8 cellular contexts compared by ENCODE assay signal in the genomic region with DNA sequence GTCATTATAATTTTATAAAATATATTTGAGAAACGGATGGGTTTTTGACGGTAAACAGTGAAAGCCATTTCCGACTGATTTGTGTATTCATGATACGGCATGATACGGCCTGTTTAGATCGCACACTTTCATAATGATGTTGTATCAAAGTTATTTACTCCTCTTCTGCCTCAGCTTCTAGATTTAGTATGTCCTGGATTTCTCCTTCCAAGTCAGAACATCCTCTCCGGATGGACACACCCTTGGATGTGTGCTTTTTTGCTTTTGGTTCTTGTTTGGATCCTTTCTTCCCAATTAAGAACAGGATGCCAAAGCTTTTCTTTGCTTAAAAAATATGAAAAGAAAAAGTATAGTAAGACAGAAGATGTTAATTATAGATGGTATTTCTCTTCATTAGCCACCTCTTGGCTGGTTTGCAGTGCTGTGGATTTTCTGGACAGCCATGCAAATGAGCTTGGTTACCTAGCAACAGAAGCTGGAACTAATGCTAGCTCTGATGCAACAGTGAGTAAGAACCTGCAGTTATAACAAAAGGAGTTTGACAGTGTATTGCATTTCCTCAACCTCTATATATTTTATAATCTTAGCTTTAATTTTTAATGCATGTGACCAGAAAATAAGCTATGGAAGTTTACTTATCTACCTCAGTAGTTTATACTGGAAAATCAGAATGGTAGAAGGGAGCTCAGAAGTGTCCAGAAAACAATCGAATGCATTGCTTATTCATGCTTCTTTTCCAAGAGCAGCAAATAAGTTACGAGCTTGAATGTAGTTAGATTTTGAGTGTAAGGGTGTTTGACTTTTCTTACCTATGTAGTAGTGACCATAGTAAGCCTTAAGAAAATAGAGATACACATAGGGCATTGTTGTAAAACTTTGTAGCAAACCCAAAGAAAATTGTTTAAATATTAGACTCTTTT. TPM values are rescaled to one million over a fixed set of nuclear protein-coding genes. Genes with fewer than 3 reads are reported as not detected.
DNase-seq lines count a peak whose midpoint lies in the region; ATAC-seq and TF ChIP-seq lines count a peak whose summit lies in the region.

No MANE protein-coding gene starts in this region.

- DNase-seq in Daoy (ENCODE audit: low read depth) (peak; percentile 40), HFFc6 (peak; percentile 83), RWPE2 (ENCODE audit: low spot score) (no peak), foreskin keratinocyte (peak; percentile 46 to 75), NCI-H2029 (lab: John Stamatoyannopoulos, UW) (no peak), esophagus squamous epithelium (lab: John Stamatoyannopoulos, UW) (no peak)
- DNase-seq in stimulated activated naive CD8-positive, alpha-beta T cell treated with anti-CD3 and anti-CD28 coated beads, Interleukin-15, Interleukin-2, amounts not matched to agents 100 U/mL and 50 U/mL, for 24 hours, result peak; percentile 27
- DNase-seq in activated naive CD4-positive, alpha-beta T cell (lab: John Stamatoyannopoulos, UW), result no peak

- H3K27me3 ChIP-seq in RWPE2 (ENCODE audit: insufficient read depth, poor library complexity, severe bottlenecking) (no peaks in the 10 kb centered on the region), foreskin keratinocyte (no peaks in the 10 kb centered on the region), esophagus squamous epithelium (no peaks in the 10 kb centered on the region)

- peaks cover 8% of the 10 kb centered on the region for H3K4me1 ChIP-seq in RWPE2 (ENCODE audit: insufficient read depth, poor library complexity, severe bottlenecking)
- H3K4me1 ChIP-seq in foreskin keratinocyte, result peaks cover 11% of the 10 kb centered on the region
- peaks cover 0 to 47% (median 4%) of the 10 kb centered on the region in 3 donors for H3K4me1 ChIP-seq in esophagus squamous epithelium

- TF ChIP-seq POLR2A in esophagus squamous epithelium (IDR thresholded peaks at IDR 0.05), result no peak

- peak overlapping the region; percentile 74 for H3K27ac Mint-ChIP-seq in HFFc6

- H3K36me3 Mint-ChIP-seq in HFFc6 (ENCODE audit: low read depth), result peaks cover 29% of the 10 kb centered on the region

- H3K9me3 Mint-ChIP-seq in HFFc6, result peaks cover 12% of the 10 kb centered on the region

- H3K4me3 Mint-ChIP-seq in HFFc6, result no peak overlapping the region

- no peak for TF ChIP-seq CTCF in HFFc6 (IDR thresholded peaks at IDR 0.05)
- no peak for TF ChIP-seq CTCF in RWPE2 (IDR thresholded peaks at IDR 0.05; ENCODE audit: poor library complexity, severe bottlenecking)
- TF ChIP-seq CTCF in foreskin keratinocyte (conservative IDR thresholded peaks at IDR 0.05), result no peak
- TF ChIP-seq CTCF in esophagus squamous epithelium (IDR thresholded peaks at IDR 0.05), result no peak

- 85 to 86% methylated on average over 9 of the region's 9 CpGs for WGBS in esophagus squamous epithelium, 2 donors

- intact Hi-C loops in esophagus squamous epithelium (cut with DNase I), result no loop called here

- H3K27ac ChIP-seq in RWPE2 (ENCODE audit: poor library complexity, severe bottlenecking), result no peak overlapping the region
- H3K27ac ChIP-seq in foreskin keratinocyte, result no peak overlapping the region
- peak overlapping the region in 2 of 4 donors; percentile 34 to 44 for H3K27ac ChIP-seq in esophagus squamous epithelium

- no peaks in the 10 kb centered on the region; the same call in 1 of the 2 replicates for H3K27me3 Mint-ChIP-seq in HFFc6 (ENCODE audit: insufficient read depth)

- H3K36me3 ChIP-seq in RWPE2 (ENCODE audit: low read depth), result peaks cover 28% of the 10 kb centered on the region
- peaks cover 0 to 68% (median 0%) of the 10 kb centered on the region in 3 donors for H3K36me3 ChIP-seq in esophagus squamous epithelium

- H3K4me1 Mint-ChIP-seq in HFFc6 (ENCODE audit: low read depth), result peaks cover 17% of the 10 kb centered on the region

- no peak overlapping the region for H3K4me3 ChIP-seq in RWPE2 (ENCODE audit: severe bottlenecking)
- H3K4me3 ChIP-seq in esophagus squamous epithelium, result no peak overlapping the region

- ATAC-seq in RWPE2 (ENCODE audit: low read depth) (peak; percentile 71), foreskin keratinocyte (peak; percentile 97)
- ATAC-seq in stimulated activated naive CD8-positive, alpha-beta T cell treated with anti-CD3 and anti-CD28 coated beads, Interleukin-15, Interleukin-2, amounts not matched to agents 100 U/mL and 50 U/mL, for 24 hours, result peak; percentile 40

- no peaks in the 10 kb centered on the region for H3K9me3 ChIP-seq in RWPE2 (ENCODE audit: severe bottlenecking)
- peaks cover 0 to 18% (median 0%) of the 10 kb centered on the region in 3 donors for H3K9me3 ChIP-seq in esophagus squamous epithelium

RNA-seq across cellular contexts. Expression of gene RMND5A, which starts 27.9 kb away (rescaled TPM):
- 33.5 and 33.9 TPM in 2 replicates for total RNA-seq in Daoy (2014; rRNA removed; shearing (Covaris generic))
- total RNA-seq in HFFc6 (2021; fragmentation: NEBNext Ultra II Directional; extraction: Animal tissue kit (Norgen Biotek cat#: 25700)), result 10 to 100 TPM in 1 of 6 experiments, 1 to 10 TPM in 5; 5.5 to 10.7 (median 8.4) TPM
- total RNA-seq in foreskin keratinocyte (22.1 and 23.6 TPM in 2 replicates), esophagus squamous epithelium (10 to 100 TPM; 36.0 to 65.4 (median 48.7) TPM)
- polyA plus RNA-seq in foreskin keratinocyte, result 6.5 and 8.4 TPM in 2 replicates

RNA-seq across cellular contexts. Expression of gene CD8A, which starts 42.7 kb away (rescaled TPM):
- not detected in 2 replicates for total RNA-seq in Daoy (2014; rRNA removed; shearing (Covaris generic))
- total RNA-seq in HFFc6 (2021; fragmentation: NEBNext Ultra II Directional; extraction: Animal tissue kit (Norgen Biotek cat#: 25700)), result not detected
- total RNA-seq in foreskin keratinocyte (0.07 TPM in 2 replicates), esophagus squamous epithelium (1 to 10 TPM in 3 of 4 donors, not detected in 1; 1.6 to 6.5 (median 3.3) TPM)
- 0.04 TPM in 1 of 2 replicates, not detected in the other for polyA plus RNA-seq in foreskin keratinocyte

Comparison
In these comparisons a context has a peak if more than half of its experiments do, and no peak if none do; other contexts are left out.
1. DNase-seq: peak in Daoy (single experiment), HFFc6 (single experiment), foreskin keratinocyte (2 of 2) and stimulated activated naive CD8-positive, alpha-beta T cell treated with anti-CD3 and anti-CD28 coated beads, Interleukin-15, Interleukin-2, amounts not matched to agents 100 U/mL and 50 U/mL, for 24 hours (single experiment); none in RWPE2 (single experiment), NCI-H2029 (single experiment), activated naive CD4-positive, alpha-beta T cell (0 of 4) and esophagus squamous epithelium (single experiment).
2. ATAC-seq: peak in every context shown above with its lines; median percentile 97 in foreskin keratinocyte; 71 in RWPE2; 40 in stimulated activated naive CD8-positive, alpha-beta T cell treated with anti-CD3 and anti-CD28 coated beads, Interleukin-15, Interleukin-2, amounts not matched to agents 100 U/mL and 50 U/mL, for 24 hours.